16 cellular contexts compared by ENCODE assay signal in the genomic region with DNA sequence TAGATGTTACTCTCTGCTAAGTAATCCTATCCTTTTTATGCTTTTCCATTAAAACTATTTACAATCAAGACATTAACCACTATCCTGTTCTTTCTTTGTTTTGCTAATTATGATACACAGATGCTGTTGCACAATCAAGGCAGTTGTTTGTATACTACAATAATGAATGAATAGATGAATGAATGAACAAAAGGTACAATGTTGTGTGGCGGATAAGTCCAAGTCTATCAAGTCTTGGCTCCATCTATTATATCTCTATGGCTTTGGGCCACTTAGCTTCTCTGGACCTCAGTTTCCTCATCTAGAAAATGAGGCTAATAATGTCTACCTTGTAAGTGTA. TPM values are rescaled to one million over a fixed set of nuclear protein-coding genes. Genes with fewer than 3 reads are reported as not detected.
DNase-seq lines count a peak whose midpoint lies in the region; ATAC-seq, FAIRE-seq and TF ChIP-seq lines count a peak whose summit lies in the region.
"Had no signal": no experiment of that assay in that cellular context is flagged by ENCODE, and none has a peak within 500 bp of the region (broad histone marks: within the 10 kb centered on the region; RNA-seq: fewer than 3 reads in every experiment).

No MANE protein-coding gene starts in this region.

- H2BK15ac ChIP-seq in H9 (ENCODE audit: low read depth, low read length): no peak overlapping the region

- no peaks in the 10 kb centered on the region for H3K9me3 ChIP-seq in CD4-positive, alpha-beta T cell (ENCODE audit: control insufficient read depth, low read length)
- no peaks in the 10 kb centered on the region for H3K9me3 ChIP-seq in K562 (replicated peaks; ENCODE audit: control insufficient read depth, insufficient read depth, low read depth, low read length)
- no peaks in the 10 kb centered on the region for H3K9me3 ChIP-seq in smooth muscle cell (replicated peaks; ENCODE audit: low read depth)
- no peaks in the 10 kb centered on the region for H3K9me3 ChIP-seq in kidney (ENCODE audit: control insufficient read depth in 1 of 2, low read length in 2 of 2)
- H3K9me3 ChIP-seq in H9 (ENCODE audit: control insufficient read depth, low read depth, low read length): no peaks in the 10 kb centered on the region
- H3K9me3 ChIP-seq: Caco-2 had no signal

- no peak overlapping the region for H2BK5ac ChIP-seq in H9 (ENCODE audit: insufficient read length, low read length)

- no peaks in the 10 kb centered on the region for H3K79me1 ChIP-seq in H9 (ENCODE audit: insufficient read depth, low read depth, low read length, poor library complexity, severe bottlenecking)

- intact Hi-C loops in CD4-positive, alpha-beta T cell (cut with DNase I, micrococcal nuclease): no loop called here
- intact Hi-C loops in K562 (cut with micrococcal nuclease) (no loop called here), kidney (cut with DNase I) (no loop called here)

- 89% methylated on average over 1 of the region's 1 CpG for WGBS in K562 (ENCODE audit: insufficient coverage, low coverage, missing lambda C conversion rate)
- 100% methylated on average over 1 of the region's 1 CpG for WGBS in smooth muscle cell (ENCODE audit: low lambda C conversion rate)
- WGBS in H9 (ENCODE audit: extremely low coverage, insufficient read length, low lambda C conversion rate): no CpG with 5 or more reads among the region's 1 CpG

- no peak overlapping the region for H3T11ph ChIP-seq in H9 (ENCODE audit: low read length)

- no peak for DNase-seq in CD4-positive, alpha-beta T cell
- DNase-seq in K562 (ENCODE audit: extremely low read depth in 1 of 4, low spot score in 3 of 4): no peak
- no peak for DNase-seq in smooth muscle cell (lab: John Stamatoyannopoulos, UW; ENCODE audit: unreplicated experiment)
- no peak for DNase-seq in T1000 (lab: John Stamatoyannopoulos, UW)
- no peak for DNase-seq in kidney
- DNase-seq in H9: no peak
- DNase-seq: DMS53, GF-D8, H7, KG1 had no signal

- no peaks in the 10 kb centered on the region for H3K36me3 ChIP-seq in K562 (ENCODE audit: control insufficient read depth, insufficient read depth, low read length)
- no peaks in the 10 kb centered on the region for H3K36me3 ChIP-seq in smooth muscle cell (ENCODE audit: low read depth)
- H3K36me3 ChIP-seq in kidney (ENCODE audit: control insufficient read depth in 1 of 2, insufficient read depth in 2 of 2, low read length in 2 of 2): no peaks in the 10 kb centered on the region

- H3K27ac Mint-ChIP-seq in CD4-positive, alpha-beta T cell: peak overlapping the region; percentile 4
- H3K27ac Mint-ChIP-seq in H9: no peak overlapping the region
- H3K27ac Mint-ChIP-seq: CD14-positive monocyte; CD8-positive, alpha-beta memory T cell had no signal

- H3K27ac ChIP-seq in CD4-positive, alpha-beta T cell (ENCODE audit: low read depth, low read length): no peak overlapping the region
- H3K27ac ChIP-seq in K562 (ENCODE audit: extremely low read depth, low read depth, low read length) (no peak overlapping the region), smooth muscle cell (ENCODE audit: low read depth) (no peak overlapping the region), kidney (ENCODE audit: low read depth in 2 of 2, low read length in 2 of 2) (no peak overlapping the region), H9 (ENCODE audit: insufficient read length, low read depth, low read length) (no peak overlapping the region)

- H3K9ac ChIP-seq in K562 (ENCODE audit: insufficient read depth in 1 of 2, low read depth in 2 of 2, low read length in 2 of 2) (no peak overlapping the region), smooth muscle cell (ENCODE audit: low read depth) (no peak overlapping the region), kidney (ENCODE audit: low read length in 2 of 2) (no peak overlapping the region), H9 (ENCODE audit: extremely low read depth, insufficient read length, low read length) (no peak overlapping the region)

- H3K56ac ChIP-seq in H9 (ENCODE audit: insufficient read length, low read depth, low read length): no peak overlapping the region

- POLR2A ChIA-PET in CD4-positive, alpha-beta T cell (lab: Charles Lee): interaction anchor here (1.2 to 1.3 kb wide), 2 partner anchors 20 to 28 kb away, joined by 3 to 4 read pairs; partner anchors contain the start of gene TSPAN5
- POLR2A ChIA-PET in K562 (lab: Yijun Ruan, JAX): interaction anchor here (0.7 kb wide), 1 partner anchor 697 kb away, joined by 3 read pairs; no protein-coding TSS in a partner anchor

- no peaks in the 10 kb centered on the region for H4K20me1 ChIP-seq in K562 (replicated peaks; ENCODE audit: control insufficient read depth, insufficient read depth, low read length)
- H4K20me1 ChIP-seq in smooth muscle cell (ENCODE audit: low read depth): no peaks in the 10 kb centered on the region
- no peaks in the 10 kb centered on the region for H4K20me1 ChIP-seq in H9 (ENCODE audit: control insufficient read depth, insufficient read depth, insufficient read length)

- H2BK120ac ChIP-seq in H9 (ENCODE audit: low read depth, low read length, poor library complexity, severe bottlenecking): no peak overlapping the region

- no peak overlapping the region for H3K4me3 ChIP-seq in K562
- no peak overlapping the region for H3K4me3 ChIP-seq in smooth muscle cell
- H3K4me3 ChIP-seq in kidney (ENCODE audit: low read length in 2 of 2): no peak overlapping the region

- no peak overlapping the region for H2BK12ac ChIP-seq in H9 (ENCODE audit: insufficient read length, low read depth, low read length)

- FAIRE-seq in K562 (lab: Jason Lieb, UNC) (no peak), kidney (lab: Jason Lieb, UNC) (no peak)
- FAIRE-seq: GM19239, HTR-8/SVneo had no signal

- TF ChIP-seq POLR2A in K562 (conservative IDR thresholded peaks at IDR 0.05): no peak

- no peaks in the 10 kb centered on the region for H3K23me2 ChIP-seq in H9 (ENCODE audit: insufficient read length, low read depth, low read length, poor library complexity, severe bottlenecking)

- H3K36me3 Mint-ChIP-seq in CD4-positive, alpha-beta T cell (ENCODE audit: low read depth): no peaks in the 10 kb centered on the region
- H3K36me3 Mint-ChIP-seq in H9 (ENCODE audit: insufficient read depth in 1 of 3, low read depth in 3 of 3): no peaks in the 10 kb centered on the region; a peak in 1 of 7 replicates
- H3K36me3 Mint-ChIP-seq: CD14-positive monocyte had no signal

- no peak overlapping the region for H3K14ac ChIP-seq in H9 (ENCODE audit: insufficient read depth, low read length)

- H3K27me3 Mint-ChIP-seq in CD4-positive, alpha-beta T cell: no peaks in the 10 kb centered on the region
- H3K27me3 Mint-ChIP-seq in H9 (ENCODE audit: low read depth): peaks cover 2% of the 10 kb centered on the region; the same call in 1 of the 2 replicates
- H3K27me3 Mint-ChIP-seq: CD8-positive, alpha-beta memory T cell had no signal

- H4K8ac ChIP-seq in H9 (replicated peaks; ENCODE audit: insufficient read length, low read depth, low read length): no peak overlapping the region

- H3K23ac ChIP-seq in H9 (ENCODE audit: insufficient read length, low read depth, low read length): no peak overlapping the region

- H3K4ac ChIP-seq in H9 (ENCODE audit: low read depth, low read length): no peak overlapping the region

- no peak for ATAC-seq in CD4-positive, alpha-beta T cell (ENCODE audit: poor library complexity)
- ATAC-seq in K562: no peak

- H3F3A ChIP-seq in smooth muscle cell (ENCODE audit: low read depth): peaks cover 28% of the 10 kb centered on the region

- in situ Hi-C loops in K562 (cut with MboI): no loop called here

- H3K9me1 ChIP-seq in K562 (ENCODE audit: control insufficient read depth, insufficient read depth, low read length): no peaks in the 10 kb centered on the region

- no peaks in the 10 kb centered on the region for H3K27me3 ChIP-seq in CD4-positive, alpha-beta T cell (ENCODE audit: control insufficient read depth, insufficient read depth, low read length)
- H3K27me3 ChIP-seq in K562 (ENCODE audit: control insufficient read depth in 2 of 2, insufficient read depth in 2 of 2, low read length in 2 of 2): no peaks in the 10 kb centered on the region
- no peaks in the 10 kb centered on the region for H3K27me3 ChIP-seq in smooth muscle cell (ENCODE audit: low read depth)
- no peaks in the 10 kb centered on the region; the same call in 1 of the 2 replicates for H3K27me3 ChIP-seq in H9 (ENCODE audit: insufficient read depth, low read length)

- H3K4me3 Mint-ChIP-seq in CD4-positive, alpha-beta T cell: no peak overlapping the region
- H3K4me3 Mint-ChIP-seq in H9: no peak overlapping the region
- H3K4me3 Mint-ChIP-seq: CD14-positive monocyte; CD8-positive, alpha-beta memory T cell had no signal

- CTCF ChIA-PET in CD4-positive, alpha-beta T cell (lab: Charles Lee): no interaction called here
- CTCF ChIA-PET in K562 (lab: Yijun Ruan, JAX; ENCODE audit: low intra/inter-chr PET ratio): no interaction called here

- peaks cover 51% of the 10 kb centered on the region for H3K4me1 Mint-ChIP-seq in CD4-positive, alpha-beta T cell (ENCODE audit: low read depth)
- peaks cover 11 to 15% of the 10 kb centered on the region in 2 experiments for H3K4me1 Mint-ChIP-seq in H9
- H3K4me1 Mint-ChIP-seq: CD14-positive monocyte had no signal

- H3K79me2 ChIP-seq in K562 (ENCODE audit: control insufficient read depth, insufficient read depth, low read length): no peaks in the 10 kb centered on the region
- H3K79me2 ChIP-seq in smooth muscle cell (ENCODE audit: low read depth): no peaks in the 10 kb centered on the region
- H3K79me2 ChIP-seq in H9 (ENCODE audit: insufficient read depth, low read length): no peaks in the 10 kb centered on the region

- no peak overlapping the region for H4K5ac ChIP-seq in H9 (ENCODE audit: insufficient read length, low read depth, low read length)

- no peak overlapping the region for H2BK20ac ChIP-seq in H9 (ENCODE audit: low read depth, low read length, poor library complexity, severe bottlenecking)

- H4K91ac ChIP-seq in H9 (ENCODE audit: insufficient read length, low read depth, low read length): no peak overlapping the region

- H3K4me2 ChIP-seq in K562 (ENCODE audit: insufficient read depth, low read length) (no peak overlapping the region), smooth muscle cell (peak overlapping the region; percentile 69), H9 (ENCODE audit: insufficient read depth, insufficient read length, low read length) (no peak overlapping the region)

- TF ChIP-seq RAD21 in Ishikawa (IDR thresholded peaks at IDR 0.05; ENCODE audit: low read depth): no peak
- TF ChIP-seq RAD21 in K562 (CRISPR knock-in tag; conservative IDR thresholded peaks at IDR 0.05 in 1 of 2, IDR thresholded peaks at IDR 0.05 in 1 of 2): no peak

- no peak overlapping the region for H3K18ac ChIP-seq in H9 (ENCODE audit: insufficient read length, low read depth, low read length)

- TF ChIP-seq CTCF in CD4-positive, alpha-beta T cell (IDR thresholded peaks at IDR 0.05): no peak
- TF ChIP-seq CTCF in K562 (IDR thresholded peaks at IDR 0.05 in 2 of 3, conservative IDR thresholded peaks at IDR 0.05 in 1 of 3; ENCODE audit: insufficient read depth in 2 of 3, low read depth in 1 of 3, low read length in 3 of 3): no peak
- TF ChIP-seq CTCF in smooth muscle cell (IDR thresholded peaks at IDR 0.05; ENCODE audit: borderline replicate concordance, insufficient read depth, poor library complexity, severe bottlenecking): no peak
- no peak for TF ChIP-seq CTCF in kidney (IDR thresholded peaks at IDR 0.05; ENCODE audit: borderline replicate concordance, extremely low read depth, insufficient read depth)
- no peak for TF ChIP-seq CTCF in H9 (conservative IDR thresholded peaks at IDR 0.05)

- no peaks in the 10 kb centered on the region for H3K9me3 Mint-ChIP-seq in CD4-positive, alpha-beta T cell
- no peaks in the 10 kb centered on the region; a peak in 2 of 5 replicates for H3K9me3 Mint-ChIP-seq in H9
- H3K9me3 Mint-ChIP-seq: CD8-positive, alpha-beta memory T cell had no signal

- no peak overlapping the region for H2AFZ ChIP-seq in K562 (ENCODE audit: low read depth, low read length)
- no peak overlapping the region for H2AFZ ChIP-seq in smooth muscle cell (ENCODE audit: low read depth)
- H2AFZ ChIP-seq in H9 (ENCODE audit: low read length): no peak overlapping the region

- no peak for TF ChIP-seq EP300 in Ishikawa (IDR thresholded peaks at IDR 0.05; ENCODE audit: borderline replicate concordance)
- no peak for TF ChIP-seq EP300 in K562 (IDR thresholded peaks at IDR 0.05; ENCODE audit: low read length)

- H2AK5ac ChIP-seq in H9 (ENCODE audit: insufficient read length, low read length): no peak overlapping the region

- peaks cover 13 to 41% of the 10 kb centered on the region in 2 experiments; a peak in 4 of 5 replicates for H3K4me1 ChIP-seq in K562 (replicated peaks in 1 of 2; ENCODE audit: control insufficient read depth in 2 of 2, insufficient read depth in 2 of 2, low read length in 2 of 2)
- H3K4me1 ChIP-seq in smooth muscle cell (ENCODE audit: low read depth): peaks cover 8% of the 10 kb centered on the region
- H3K4me1 ChIP-seq in kidney (ENCODE audit: control insufficient read depth in 1 of 2, insufficient read depth in 1 of 2, low read depth in 1 of 2, low read length in 2 of 2): no peaks in the 10 kb centered on the region
- no peaks in the 10 kb centered on the region for H3K4me1 ChIP-seq in H9 (ENCODE audit: insufficient read depth, low read length)

- BruUV-seq in K562 (replicated peaks; lab: Mats Ljungman, UMichigan): no TSS peak

RNA-seq across cellular contexts. Expression of gene TSPAN5, which starts 27.6 kb away (rescaled TPM):
- total RNA-seq in CD4-positive, alpha-beta T cell: 1 to 10 TPM; 1.8 to 2.8 TPM
- 1.8 and 1.9 TPM in 2 replicates for total RNA-seq in K562 (2011; cell fraction: chromatin; rRNA removed; ENCODE audit: low replicate concordance)
- 0.79 and 3.2 TPM in 2 replicates for total RNA-seq in K562 (2011; cell fraction: nucleolus; rRNA removed)
- total RNA-seq in K562 (2011; cell fraction: nucleoplasm; rRNA removed): 0.59 and 2.9 TPM in 2 replicates
- total RNA-seq in K562 (2014; rRNA removed): 0.61 and 0.86 TPM in 2 replicates
- 0.69 and 0.80 TPM in 2 replicates for total RNA-seq in K562 (2014; rRNA removed; fragmentation: Illumina TruSeq; extraction: Trizol)
- total RNA-seq in K562 (2015; rRNA removed; fragmentation: Illumina TruSeq; extraction: Trizol): 0.38 and 0.58 TPM in 2 replicates
- 1.5 TPM in 2 replicates for total RNA-seq in K562 (2021)
- polyA plus RNA-seq in K562 (2011; rRNA removed): 0.60 and 6.6 TPM in 2 replicates
- 0.59 and 3.8 TPM in 2 replicates for polyA plus RNA-seq in K562 (2011; cell fraction: cytosol; rRNA removed)
- 0.51 and 3.1 TPM in 2 replicates for polyA plus RNA-seq in K562 (2011; cell fraction: nucleus; rRNA removed)
- 1.2 and 1.5 TPM in 2 replicates for polyA plus RNA-seq in K562 (2012)
- polyA plus RNA-seq in K562 (2014; fragmentation: Illumina TruSeq; extraction: Trizol): 0.88 and 1.1 TPM in 2 replicates
- polyA plus RNA-seq in K562 (2014; fragmentation: Nextera tagmentation; extraction: Ambion mirVana): under 1 TPM; 0.59 to 0.73 TPM
- 0.62 and 1.2 TPM in 2 replicates for polyA plus RNA-seq in K562 (2014; rRNA removed)
- polyA minus RNA-seq in K562 (2011; rRNA and poly(A)+ RNA removed): 0.93 and 5.2 TPM in 2 replicates
- 4.5 TPM in 1 of 2 replicates, not detected in the other for polyA minus RNA-seq in K562 (2011; cell fraction: cytosol; rRNA and poly(A)+ RNA removed)
- 0.22 and 1.9 TPM in 2 replicates for polyA minus RNA-seq in K562 (2011; cell fraction: nucleus; rRNA and poly(A)+ RNA removed)
- 28.3 and 36.9 TPM in 2 replicates for total RNA-seq in smooth muscle cell
- 33.7 and 35.8 TPM in 2 replicates for polyA plus RNA-seq in smooth muscle cell
- total RNA-seq in kidney: 6.8 TPM
- polyA plus RNA-seq in kidney (ENCODE audit: insufficient read depth, low read depth, low replicate concordance): 13.8 TPM
- 6.4 and 7.0 TPM in 2 replicates for total RNA-seq in H9 (2021)
